2 cellular contexts compared by ENCODE assay signal in the genomic region with DNA sequence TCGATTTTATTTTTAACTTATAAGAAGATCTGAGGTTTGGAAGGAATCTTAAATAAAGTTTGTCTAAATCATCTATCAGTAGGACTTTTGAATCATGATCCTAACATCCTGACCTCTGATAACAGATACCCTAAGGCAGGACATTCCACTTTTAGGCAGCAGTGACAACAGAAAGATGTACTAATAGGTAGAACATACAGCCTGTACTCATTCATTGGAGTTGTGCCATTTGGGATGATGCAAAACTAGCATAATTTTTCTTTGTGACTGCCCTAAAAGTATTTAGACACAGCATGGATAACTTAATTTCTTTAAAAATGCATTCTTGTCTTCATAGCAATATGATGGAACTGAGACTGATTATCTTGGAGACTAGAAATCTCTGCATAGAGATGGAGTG.
TF ChIP-seq lines count a peak whose summit lies in the region.

No MANE protein-coding gene starts in this region.

TF ChIP-seq in liver, 16 proteins besides CTCF, POLR2A, EP300 and RAD21 (continued from another document):
- TF ChIP-seq HNF4A (conservative IDR thresholded peaks at IDR 0.05) (peak in 1 of 2 donors; percentile 54), HNF4G (IDR thresholded peaks at IDR 0.05) (no peak), NR2F2 (IDR thresholded peaks at IDR 0.05) (no peak), ATF3 (IDR thresholded peaks at IDR 0.05) (peak; percentile 25), EGR1 (IDR thresholded peaks at IDR 0.05; ENCODE audit: low read depth in 2 of 2) (no peak), FOXA2 (IDR thresholded peaks at IDR 0.05) (no peak), FOXA1 (IDR thresholded peaks at IDR 0.05) (no peak), JUND (IDR thresholded peaks at IDR 0.05) (no peak), RXRA (IDR thresholded peaks at IDR 0.05) (no peak), YY1 (IDR thresholded peaks at IDR 0.05) (no peak), SP1 (IDR thresholded peaks at IDR 0.05) (no peak)
- TF ChIP-seq, protein P1, sequence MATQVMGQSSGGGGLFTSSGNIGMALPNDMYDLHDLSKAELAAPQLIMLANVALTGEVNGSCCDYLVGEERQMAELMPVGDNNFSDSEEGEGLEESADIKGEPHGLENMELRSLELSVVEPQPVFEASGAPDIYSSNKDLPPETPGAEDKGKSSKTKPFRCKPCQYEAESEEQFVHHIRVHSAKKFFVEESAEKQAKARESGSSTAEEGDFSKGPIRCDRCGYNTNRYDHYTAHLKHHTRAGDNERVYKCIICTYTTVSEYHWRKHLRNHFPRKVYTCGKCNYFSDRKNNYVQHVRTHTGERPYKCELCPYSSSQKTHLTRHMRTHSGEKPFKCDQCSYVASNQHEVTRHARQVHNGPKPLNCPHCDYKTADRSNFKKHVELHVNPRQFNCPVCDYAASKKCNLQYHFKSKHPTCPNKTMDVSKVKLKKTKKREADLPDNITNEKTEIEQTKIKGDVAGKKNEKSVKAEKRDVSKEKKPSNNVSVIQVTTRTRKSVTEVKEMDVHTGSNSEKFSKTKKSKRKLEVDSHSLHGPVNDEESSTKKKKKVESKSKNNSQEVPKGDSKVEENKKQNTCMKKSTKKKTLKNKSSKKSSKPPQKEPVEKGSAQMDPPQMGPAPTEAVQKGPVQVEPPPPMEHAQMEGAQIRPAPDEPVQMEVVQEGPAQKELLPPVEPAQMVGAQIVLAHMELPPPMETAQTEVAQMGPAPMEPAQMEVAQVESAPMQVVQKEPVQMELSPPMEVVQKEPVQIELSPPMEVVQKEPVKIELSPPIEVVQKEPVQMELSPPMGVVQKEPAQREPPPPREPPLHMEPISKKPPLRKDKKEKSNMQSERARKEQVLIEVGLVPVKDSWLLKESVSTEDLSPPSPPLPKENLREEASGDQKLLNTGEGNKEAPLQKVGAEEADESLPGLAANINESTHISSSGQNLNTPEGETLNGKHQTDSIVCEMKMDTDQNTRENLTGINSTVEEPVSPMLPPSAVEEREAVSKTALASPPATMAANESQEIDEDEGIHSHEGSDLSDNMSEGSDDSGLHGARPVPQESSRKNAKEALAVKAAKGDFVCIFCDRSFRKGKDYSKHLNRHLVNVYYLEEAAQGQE (IDR thresholded peaks at IDR 0.05) = no peak
- TF ChIP-seq, protein P2, sequence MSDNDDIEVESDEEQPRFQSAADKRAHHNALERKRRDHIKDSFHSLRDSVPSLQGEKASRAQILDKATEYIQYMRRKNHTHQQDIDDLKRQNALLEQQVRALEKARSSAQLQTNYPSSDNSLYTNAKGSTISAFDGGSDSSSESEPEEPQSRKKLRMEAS (IDR thresholded peaks at IDR 0.05) = no peak
- TF ChIP-seq, protein P3, sequence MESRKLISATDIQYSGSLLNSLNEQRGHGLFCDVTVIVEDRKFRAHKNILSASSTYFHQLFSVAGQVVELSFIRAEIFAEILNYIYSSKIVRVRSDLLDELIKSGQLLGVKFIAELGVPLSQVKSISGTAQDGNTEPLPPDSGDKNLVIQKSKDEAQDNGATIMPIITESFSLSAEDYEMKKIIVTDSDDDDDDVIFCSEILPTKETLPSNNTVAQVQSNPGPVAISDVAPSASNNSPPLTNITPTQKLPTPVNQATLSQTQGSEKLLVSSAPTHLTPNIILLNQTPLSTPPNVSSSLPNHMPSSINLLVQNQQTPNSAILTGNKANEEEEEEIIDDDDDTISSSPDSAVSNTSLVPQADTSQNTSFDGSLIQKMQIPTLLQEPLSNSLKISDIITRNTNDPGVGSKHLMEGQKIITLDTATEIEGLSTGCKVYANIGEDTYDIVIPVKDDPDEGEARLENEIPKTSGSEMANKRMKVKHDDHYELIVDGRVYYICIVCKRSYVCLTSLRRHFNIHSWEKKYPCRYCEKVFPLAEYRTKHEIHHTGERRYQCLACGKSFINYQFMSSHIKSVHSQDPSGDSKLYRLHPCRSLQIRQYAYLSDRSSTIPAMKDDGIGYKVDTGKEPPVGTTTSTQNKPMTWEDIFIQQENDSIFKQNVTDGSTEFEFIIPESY (IDR thresholded peaks at IDR 0.05) = no peak

TF ChIP-seq in HepG2, 621 proteins besides CTCF, POLR2A, EP300 and RAD21 (continued from another document):
- no peak for TF ChIP-seq ZKSCAN8 (CRISPR knock-in tag; IDR thresholded peaks at IDR 0.05; ENCODE audit: borderline replicate concordance)
